Comparison of ENCODE assay signal across 8 cellular contexts in genomic region chr13:48975926-48976676, GRCh38. TPM values are rescaled to one million over a fixed set of nuclear protein-coding genes. Genes with fewer than 3 reads are reported as not detected.
DNase-seq lines count a peak whose midpoint lies in the region; ATAC-seq and TF ChIP-seq lines count a peak whose summit lies in the region.

No MANE protein-coding gene starts in this region.

- peak overlapping the region; percentile 75 for H3K4me3 ChIP-seq in HUES6 (ENCODE audit: low read depth, low read length)
- peak overlapping the region; percentile 89 for H3K4me3 ChIP-seq in OCI-LY7 (ENCODE audit: low read depth, low read length, poor library complexity, severe bottlenecking)
- H3K4me3 ChIP-seq in epithelial cell of proximal tubule (ENCODE audit: low read depth, low read length): peak overlapping the region; percentile 72
- H3K4me3 ChIP-seq in muscle layer of colon (ENCODE audit: low read depth in 1 of 2, low read length in 2 of 2): peak overlapping the region; percentile 79 to 85

- H3K27me3 ChIP-seq in HUES6 (ENCODE audit: control insufficient read depth, insufficient read depth, low read length): no peaks in the 10 kb centered on the region
- H3K27me3 ChIP-seq in muscle layer of colon (ENCODE audit: control insufficient read depth in 1 of 2, insufficient read depth in 2 of 2, low read length in 2 of 2): no peaks in the 10 kb centered on the region

- POLR2A ChIA-PET in OCI-LY7 (lab: Charles Lee): interaction anchor here (0.6 to 1.4 kb wide), 4 partner anchors 12 to 146 kb away, joined by 3 to 6 read pairs (median 4); no protein-coding TSS in a partner anchor

- peaks cover 32% of the 10 kb centered on the region for H3K4me1 ChIP-seq in HUES6 (ENCODE audit: control insufficient read depth, insufficient read depth, low read length)
- peaks cover 36% of the 10 kb centered on the region for H3K4me1 ChIP-seq in OCI-LY7 (ENCODE audit: insufficient read depth, low read length, poor library complexity, severe bottlenecking)
- H3K4me1 ChIP-seq in muscle layer of colon (ENCODE audit: insufficient read depth, low read length): peaks cover 35% of the 10 kb centered on the region

- TF ChIP-seq CTCF in OCI-LY7 (conservative IDR thresholded peaks at IDR 0.05; ENCODE audit: low read length) (peak; percentile 43; the same call in 1 of the 2 replicates), epithelial cell of proximal tubule (conservative IDR thresholded peaks at IDR 0.05; ENCODE audit: low read depth, low read length) (no peak)

- H3K9me2 ChIP-seq in OCI-LY7 (ENCODE audit: insufficient read depth, low read length): no peaks in the 10 kb centered on the region

- peak overlapping the region; percentile 95 for H3K9ac ChIP-seq in HUES6 (ENCODE audit: low read length)
- peak overlapping the region; percentile 31 for H3K9ac ChIP-seq in muscle layer of colon (ENCODE audit: low read length)

- no peaks in the 10 kb centered on the region for H4K20me1 ChIP-seq in OCI-LY7 (ENCODE audit: insufficient read depth, low read length)

- H2AFZ ChIP-seq in OCI-LY7 (ENCODE audit: low read length): peak overlapping the region; percentile 60; the same call in 1 of the 2 replicates

- peak overlapping the region; percentile 83 for H3K4me2 ChIP-seq in OCI-LY7 (ENCODE audit: low read length)

- DNase-seq in DMS 273 treated with DMSO at 0.1 percent for 48 hours (lab: John Stamatoyannopoulos, UW) (peak; percentile 58), OCI-LY7 (ENCODE audit: low spot score) (peak; percentile 88), activated T-cell treated with anti-CD3 and anti-CD28 coated beads for 48 hours (ENCODE audit: low read depth) (peak; percentile 86), epithelial cell of proximal tubule (ENCODE audit: low read depth) (no peak)
- peak; percentile 90 for DNase-seq in stimulated activated CD8-positive, alpha-beta memory T cell treated with anti-CD3 and anti-CD28 coated beads, Interleukin-4, amount 100 ng/mL, for 48 hours

- intact Hi-C loops in OCI-LY7 (cut with micrococcal nuclease; ENCODE audit: unreplicated experiment): loop anchor here (2.0 to 10.0 kb wide), 6 partner anchors 136 to 671 kb away; partner anchors contain the start of genes CAB39L, RB1 and SETDB2

- CTCF ChIA-PET in OCI-LY7 (lab: Charles Lee; ENCODE audit: unreplicated experiment): interaction anchor here (0.7 kb wide), 1 partner anchor 20 kb away, joined by 3 read pairs; no protein-coding TSS in a partner anchor

- peak; percentile 49 for ATAC-seq in GM21447 (IDR thresholded peaks at IDR 0.05; ENCODE audit: unreplicated experiment)

- H3K27ac ChIP-seq in HUES6 (ENCODE audit: low read depth, low read length): peak overlapping the region; percentile 93
- peak overlapping the region; percentile 91 for H3K27ac ChIP-seq in OCI-LY7 (ENCODE audit: low read depth, low read length, poor library complexity, severe bottlenecking)
- H3K27ac ChIP-seq in muscle layer of colon (ENCODE audit: low read depth, low read length): peak overlapping the region; percentile 96

- H3K36me3 ChIP-seq in HUES6 (ENCODE audit: control insufficient read depth, insufficient read depth, low read length) (no peaks in the 10 kb centered on the region), OCI-LY7 (ENCODE audit: insufficient read depth, low read length) (no peaks in the 10 kb centered on the region; the same call in 1 of the 2 replicates), muscle layer of colon (ENCODE audit: insufficient read depth, low read length) (no peaks in the 10 kb centered on the region)

- no TSS peak for BruUV-seq in OCI-LY7 (replicated peaks; lab: Mats Ljungman, UMichigan)

- H3K9me3 ChIP-seq in HUES6 (ENCODE audit: control insufficient read depth, insufficient read depth, low read depth, low read length) (peaks cover 14% of the 10 kb centered on the region; the same call in 1 of the 2 replicates), OCI-LY7 (ENCODE audit: low read length) (peaks cover 13% of the 10 kb centered on the region; the same call in 1 of the 2 replicates), muscle layer of colon (ENCODE audit: low read length) (no peaks in the 10 kb centered on the region)

- peaks cover 43% of the 10 kb centered on the region for H3K79me2 ChIP-seq in OCI-LY7 (ENCODE audit: insufficient read depth, low read depth, low read length)

RNA-seq across cellular contexts. Expression of gene FNDC3A, which starts 0.4 kb away (rescaled TPM):
- 33.0 and 38.7 TPM in 2 replicates for total RNA-seq in OCI-LY7 (2014; rRNA removed; shearing (Covaris generic))
- total RNA-seq in OCI-LY7 (2022) (59.6 and 69.0 TPM in 2 replicates), epithelial cell of proximal tubule (27.2 and 32.8 TPM in 2 replicates)
